ENCODE assay signal across 20 cellular contexts in genomic region chr10:57898231-57898630, GRCh38.
DNase-seq lines count a peak whose midpoint lies in the region; ATAC-seq, FAIRE-seq and TF ChIP-seq lines count a peak whose summit lies in the region.
"Had no signal": no experiment of that assay in that cellular context is flagged by ENCODE, and none has a peak within 500 bp of the region (broad histone marks: within the 10 kb centered on the region; RNA-seq: fewer than 3 reads in every experiment).

No MANE protein-coding gene starts in this region.

- POLR2A ChIA-PET in WTC11 (lab: Charles Lee): no interaction called here

- H3K4me1 Mint-ChIP-seq in WTC11: peaks cover 27% of the 10 kb centered on the region
- H3K4me1 Mint-ChIP-seq in activated naive CD8-positive, alpha-beta T cell treated with anti-CD3 and anti-CD28 coated beads, Interleukin-2, amount 50 U/mL, for 24 hours: no peaks in the 10 kb centered on the region
- H3K4me1 Mint-ChIP-seq: activated naive CD4-positive, alpha-beta T cell treated with anti-CD3 and anti-CD28 coated beads, Interleukin-2, amount 50 U/mL, for 24 hours had no signal

- no peaks in the 10 kb centered on the region for H3K27me3 Mint-ChIP-seq in WTC11 (ENCODE audit: low read depth)
- H3K27me3 Mint-ChIP-seq in activated naive CD8-positive, alpha-beta T cell treated with anti-CD3 and anti-CD28 coated beads, Interleukin-2, amount 50 U/mL, for 24 hours: no peaks in the 10 kb centered on the region
- H3K27me3 Mint-ChIP-seq: activated naive CD4-positive, alpha-beta T cell treated with anti-CD3 and anti-CD28 coated beads, Interleukin-2, amount 50 U/mL, for 24 hours had no signal

- ATAC-seq in WTC11 (peak; percentile 98), right lobe of liver (no peak), GM18517 (IDR thresholded peaks at IDR 0.05; ENCODE audit: unreplicated experiment) (no peak)
- no peak for ATAC-seq in activated naive CD8-positive, alpha-beta T cell treated with anti-CD3 and anti-CD28 coated beads, Interleukin-2, amount 50 U/mL, for 24 hours
- ATAC-seq: activated T-cell treated with anti-CD3 and anti-CD28 coated beads, Interleukin-2, amount 50 U/mL, for 72 hours; HepG2; left lobe of liver; SK-N-SH treated with all-trans-retinoic acid at 6 μM for 48 hours had no signal

- no peaks in the 10 kb centered on the region for H3K4me1 ChIP-seq in kidney (ENCODE audit: control insufficient read depth in 1 of 2, insufficient read depth in 1 of 2, low read depth in 1 of 2, low read length in 2 of 2)
- H3K4me1 ChIP-seq in right lobe of liver: no peaks in the 10 kb centered on the region

- TF ChIP-seq POLR2A in right lobe of liver (IDR thresholded peaks at IDR 0.05): no peak

- H3K36me3 ChIP-seq in kidney (ENCODE audit: control insufficient read depth in 1 of 2, insufficient read depth in 2 of 2, low read length in 2 of 2) (no peaks in the 10 kb centered on the region), right lobe of liver (no peaks in the 10 kb centered on the region)

- H3K9ac ChIP-seq in kidney (ENCODE audit: low read length in 2 of 2): no peak overlapping the region

- peak overlapping the region; percentile 89 for H3K27ac Mint-ChIP-seq in WTC11
- H3K27ac Mint-ChIP-seq in activated naive CD8-positive, alpha-beta T cell treated with anti-CD3 and anti-CD28 coated beads, Interleukin-2, amount 50 U/mL, for 24 hours: no peak overlapping the region
- H3K27ac Mint-ChIP-seq: activated naive CD4-positive, alpha-beta T cell treated with anti-CD3 and anti-CD28 coated beads, Interleukin-2, amount 50 U/mL, for 24 hours; activated T-cell treated with anti-CD3 and anti-CD28 coated beads, Interleukin-2, amount 50 U/mL, for 72 hours had no signal

- H3K9me3 ChIP-seq in kidney (ENCODE audit: control insufficient read depth in 1 of 2, low read length in 2 of 2): no peaks in the 10 kb centered on the region
- H3K9me3 ChIP-seq in right lobe of liver: no peaks in the 10 kb centered on the region

- no peak for FAIRE-seq in kidney (lab: Jason Lieb, UNC)
- FAIRE-seq: astrocyte, HepG2 had no signal

- H3K4me3 ChIP-seq in LNCaP clone FGC (ENCODE audit: low read depth, low read length) (no peak overlapping the region), kidney (ENCODE audit: low read length in 2 of 2) (no peak overlapping the region), right lobe of liver (no peak overlapping the region)

- peaks cover 40% of the 10 kb centered on the region for H3K9me3 Mint-ChIP-seq in WTC11
- H3K9me3 Mint-ChIP-seq in activated naive CD8-positive, alpha-beta T cell treated with anti-CD3 and anti-CD28 coated beads, Interleukin-2, amount 50 U/mL, for 24 hours: no peaks in the 10 kb centered on the region
- H3K9me3 Mint-ChIP-seq: activated naive CD4-positive, alpha-beta T cell treated with anti-CD3 and anti-CD28 coated beads, Interleukin-2, amount 50 U/mL, for 24 hours had no signal

- TF ChIP-seq CTCF in LNCaP clone FGC (IDR thresholded peaks at IDR 0.05; ENCODE audit: control insufficient read depth, extremely low read depth, insufficient read depth): no peak
- TF ChIP-seq CTCF in WTC11 (IDR thresholded peaks at IDR 0.05): no peak
- TF ChIP-seq CTCF in kidney (IDR thresholded peaks at IDR 0.05; ENCODE audit: borderline replicate concordance, extremely low read depth, insufficient read depth): no peak
- no peak for TF ChIP-seq CTCF in right lobe of liver (IDR thresholded peaks at IDR 0.05)

- H3K27me3 ChIP-seq in right lobe of liver: no peaks in the 10 kb centered on the region

- H3K27ac ChIP-seq in kidney (ENCODE audit: low read depth in 2 of 2, low read length in 2 of 2): no peak overlapping the region
- no peak overlapping the region for H3K27ac ChIP-seq in right lobe of liver

- CTCF ChIA-PET in WTC11 (lab: Charles Lee): interaction anchor here (0.5 kb wide), 1 partner anchor 307 kb away, joined by 3 read pairs; no protein-coding TSS in a partner anchor

- peak; percentile 61 for DNase-seq in LNCaP clone FGC (ENCODE audit: low read depth)
- peak; percentile 36 for DNase-seq in WTC11 (ENCODE audit: low spot score)
- DNase-seq in kidney: peak; percentile 49
- peak; percentile 59 for DNase-seq in ureter (ENCODE audit: low spot score)
- DNase-seq in right lobe of liver: no peak
- DNase-seq in activated naive CD8-positive, alpha-beta T cell treated with anti-CD3 and anti-CD28 coated beads, Interleukin-2, amount 50 U/mL, for 24 hours: no peak
- DNase-seq: activated CD4-positive, CD25-positive, alpha-beta regulatory T cell; activated T-cell treated with anti-CD3 and anti-CD28 coated beads, Interleukin-2, amount 50 U/mL, for 72 hours; COR-L47; GOT3; NCI-H1436 treated with DMSO at 0.1 percent for 48 hours; RPMI8226; stimulated activated CD4-positive, alpha-beta T cell treated with anti-CD3 and anti-CD28 coated beads, Interleukin-15, amount 100 ng/mL, for 24 hours; T-helper 9 cell had no signal

- no peak overlapping the region; the same call in 1 of the 2 replicates for H3K4me3 Mint-ChIP-seq in WTC11
- no peak overlapping the region for H3K4me3 Mint-ChIP-seq in activated naive CD8-positive, alpha-beta T cell treated with anti-CD3 and anti-CD28 coated beads, Interleukin-2, amount 50 U/mL, for 24 hours
- H3K4me3 Mint-ChIP-seq: activated naive CD4-positive, alpha-beta T cell treated with anti-CD3 and anti-CD28 coated beads, Interleukin-2, amount 50 U/mL, for 24 hours; activated T-cell treated with anti-CD3 and anti-CD28 coated beads, Interleukin-2, amount 50 U/mL, for 72 hours had no signal

- WGBS in right lobe of liver (ENCODE audit: insufficient coverage, low coverage, low lambda C conversion rate, missing lambda C conversion rate): 81% methylated on average over 4 of the region's 4 CpGs

- intact Hi-C loops in kidney (cut with DNase I): no loop called here
- intact Hi-C loops in right lobe of liver (cut with DNase I): no loop called here

- peaks cover 38% of the 10 kb centered on the region for H3K36me3 Mint-ChIP-seq in WTC11
- H3K36me3 Mint-ChIP-seq in activated naive CD8-positive, alpha-beta T cell treated with anti-CD3 and anti-CD28 coated beads, Interleukin-2, amount 50 U/mL, for 24 hours (ENCODE audit: low read depth): no peaks in the 10 kb centered on the region
- H3K36me3 Mint-ChIP-seq: activated naive CD4-positive, alpha-beta T cell treated with anti-CD3 and anti-CD28 coated beads, Interleukin-2, amount 50 U/mL, for 24 hours had no signal

TF ChIP-seq in WTC11, 78 proteins besides CTCF, POLR2A, EP300 and RAD21:
- TF ChIP-seq ATF3 (CRISPR knock-in tag; conservative IDR thresholded peaks at IDR 0.05): no peak
- no peak for TF ChIP-seq MYBL2 (CRISPR knock-in tag; IDR thresholded peaks at IDR 0.05)
- TF ChIP-seq, protein P1, sequence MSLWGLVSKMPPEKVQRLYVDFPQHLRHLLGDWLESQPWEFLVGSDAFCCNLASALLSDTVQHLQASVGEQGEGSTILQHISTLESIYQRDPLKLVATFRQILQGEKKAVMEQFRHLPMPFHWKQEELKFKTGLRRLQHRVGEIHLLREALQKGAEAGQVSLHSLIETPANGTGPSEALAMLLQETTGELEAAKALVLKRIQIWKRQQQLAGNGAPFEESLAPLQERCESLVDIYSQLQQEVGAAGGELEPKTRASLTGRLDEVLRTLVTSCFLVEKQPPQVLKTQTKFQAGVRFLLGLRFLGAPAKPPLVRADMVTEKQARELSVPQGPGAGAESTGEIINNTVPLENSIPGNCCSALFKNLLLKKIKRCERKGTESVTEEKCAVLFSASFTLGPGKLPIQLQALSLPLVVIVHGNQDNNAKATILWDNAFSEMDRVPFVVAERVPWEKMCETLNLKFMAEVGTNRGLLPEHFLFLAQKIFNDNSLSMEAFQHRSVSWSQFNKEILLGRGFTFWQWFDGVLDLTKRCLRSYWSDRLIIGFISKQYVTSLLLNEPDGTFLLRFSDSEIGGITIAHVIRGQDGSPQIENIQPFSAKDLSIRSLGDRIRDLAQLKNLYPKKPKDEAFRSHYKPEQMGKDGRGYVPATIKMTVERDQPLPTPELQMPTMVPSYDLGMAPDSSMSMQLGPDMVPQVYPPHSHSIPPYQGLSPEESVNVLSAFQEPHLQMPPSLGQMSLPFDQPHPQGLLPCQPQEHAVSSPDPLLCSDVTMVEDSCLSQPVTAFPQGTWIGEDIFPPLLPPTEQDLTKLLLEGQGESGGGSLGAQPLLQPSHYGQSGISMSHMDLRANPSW (CRISPR knock-in tag; conservative IDR thresholded peaks at IDR 0.05; ENCODE audit: low read depth): no peak
- no peak for TF ChIP-seq JAZF1 (CRISPR knock-in tag; IDR thresholded peaks at IDR 0.05)
- TF ChIP-seq NFE2L1 (CRISPR knock-in tag; IDR thresholded peaks at IDR 0.05): no peak
- TF ChIP-seq IRF1 (CRISPR knock-in tag; IDR thresholded peaks at IDR 0.05): no peak
- TF ChIP-seq ZBTB21 (CRISPR knock-in tag; IDR thresholded peaks at IDR 0.05; ENCODE audit: borderline replicate concordance): no peak
- no peak for TF ChIP-seq E2F1 (CRISPR knock-in tag; IDR thresholded peaks at IDR 0.05)

Comparison
In these comparisons a context has a peak if more than half of its experiments do, and no peak if none do; other contexts are left out.
1. DNase-seq: peak in LNCaP clone FGC (single experiment), WTC11 (single experiment), kidney (single experiment) and ureter (single experiment); none in right lobe of liver (0 of 3) and activated naive CD8-positive, alpha-beta T cell treated with anti-CD3 and anti-CD28 coated beads, Interleukin-2, amount 50 U/mL, for 24 hours (single experiment).